34 cellular contexts compared by ENCODE assay signal in genomic region chr18:22507055-22507454, GRCh38.
"Had no signal": no experiment of that assay in that cellular context is flagged by ENCODE, and none has a peak within 500 bp of the region (broad histone marks: within the 10 kb centered on the region; RNA-seq: fewer than 3 reads in every experiment).

No MANE protein-coding gene starts in this region.

- H3K27me3 Mint-ChIP-seq: activated B cell treated with CpG ODN at 0.5 μM for 24 hours; activated CD4-positive, alpha-beta memory T cell treated with anti-CD3 and anti-CD28 coated beads for 36 hours; activated CD4-positive, alpha-beta T cell treated with anti-CD3 and anti-CD28 coated beads, Interleukin-2, amount 10 ng/mL, durations not matched to agents 24 days and 14 days; activated naive CD8-positive, alpha-beta T cell treated with anti-CD3 and anti-CD28 coated beads for 36 hours; activated T-helper 17 cell treated with anti-CD3 and anti-CD28 coated beads, Interleukin-2, amount 50 U/mL, for 72 hours had no signal

- H3K27ac Mint-ChIP-seq: activated B cell treated with CpG ODN at 0.5 μM for 24 hours; activated CD4-positive, alpha-beta memory T cell treated with anti-CD3 and anti-CD28 coated beads for 36 hours; activated CD4-positive, alpha-beta T cell treated with anti-CD3 and anti-CD28 coated beads, Interleukin-2, amount 10 ng/mL, durations not matched to agents 24 days and 14 days; activated CD8-positive, alpha-beta T cell treated with anti-CD3 and anti-CD28 coated beads for 36 hours; activated naive CD4-positive, alpha-beta T cell treated with anti-CD3 and anti-CD28 coated beads for 36 hours; activated naive CD4-positive, alpha-beta T cell treated with anti-CD3 and anti-CD28 coated beads, Interleukin-2, amount 50 U/mL, for 72 hours; activated naive CD8-positive, alpha-beta T cell treated with anti-CD3 and anti-CD28 coated beads for 36 hours; activated T-cell treated with anti-CD3 and anti-CD28 coated beads, Interleukin-2, amount 50 U/mL, for 72 hours; activated T-helper 1 cell treated with anti-CD3 and anti-CD28 coated beads, Interleukin-12 subunit alpha, Interleukin-12 subunit beta, Interleukin-2, Interleukin-4 antibody, amounts not matched to agents 30 ng/mL and 10 ng/mL and 1 ng/mL, durations not matched to agents 14 hours and 24 hours and 36 hours; activated T-helper 17 cell treated with anti-CD3 and anti-CD28 coated beads, Interleukin-2, amount 50 U/mL, for 72 hours; brain; T-helper 1 cell treated with Interleukin-12 subunit alpha and Interleukin-12 subunit beta and Interleukin-4 antibody, amounts not matched to agents 30 μg/mL and 1 μg/mL, for 36 hours; T-helper 2 cell treated with Interferon-gamma antibody and Interleukin-4, amounts not matched to agents 5 μg/mL and 100 μg/mL, for 36 hours had no signal

- H3K4me3 ChIP-seq: ascending aorta, breast epithelium had no signal

- H3K4me1 ChIP-seq: ascending aorta, breast epithelium had no signal

- H3K9me3 ChIP-seq: ascending aorta, breast epithelium had no signal

- H3K27ac ChIP-seq: ascending aorta, breast epithelium, VCaP had no signal

- H3K4me3 Mint-ChIP-seq: activated B cell treated with CpG ODN at 0.5 μM for 24 hours; activated CD4-positive, alpha-beta memory T cell treated with anti-CD3 and anti-CD28 coated beads for 36 hours; activated CD4-positive, alpha-beta T cell treated with anti-CD3 and anti-CD28 coated beads, Interleukin-2, amount 10 ng/mL, durations not matched to agents 24 days and 14 days; activated CD8-positive, alpha-beta T cell treated with anti-CD3 and anti-CD28 coated beads for 36 hours; activated naive CD4-positive, alpha-beta T cell treated with anti-CD3 and anti-CD28 coated beads for 36 hours; activated naive CD8-positive, alpha-beta T cell treated with anti-CD3 and anti-CD28 coated beads for 36 hours; activated T-cell treated with anti-CD3 and anti-CD28 coated beads, Interleukin-2, amount 50 U/mL, for 4 hours; activated T-cell treated with anti-CD3 and anti-CD28 coated beads, Interleukin-2, amount 50 U/mL, for 72 hours; activated T-helper 1 cell treated with anti-CD3 and anti-CD28 coated beads, Interleukin-12 subunit alpha, Interleukin-12 subunit beta, Interleukin-2, Interleukin-4 antibody, amounts not matched to agents 30 ng/mL and 10 ng/mL and 1 ng/mL, durations not matched to agents 14 hours and 24 hours and 36 hours; activated T-helper 17 cell treated with anti-CD3 and anti-CD28 coated beads, Interleukin-2, amount 50 U/mL, for 72 hours; brain; T-helper 1 cell treated with Interleukin-12 subunit alpha and Interleukin-12 subunit beta and Interleukin-4 antibody, amounts not matched to agents 30 μg/mL and 1 μg/mL, for 36 hours; T-helper 2 cell treated with Interferon-gamma antibody and Interleukin-4, amounts not matched to agents 5 μg/mL and 100 μg/mL, for 36 hours had no signal

- DNase-seq: activated B cell treated with CpG ODN at 0.5 μM for 24 hours; activated CD4-positive, alpha-beta memory T cell treated with anti-CD3 and anti-CD28 coated beads for 36 hours; activated CD4-positive, alpha-beta T cell treated with anti-CD3 and anti-CD28 coated beads for 4 hours; activated CD4-positive, alpha-beta T cell treated with anti-CD3 and anti-CD28 coated beads, Interleukin-2, amount 10 ng/mL, durations not matched to agents 24 days and 14 days; activated CD4-positive, alpha-beta T cell treated with anti-CD3 and anti-CD28 coated beads, Interleukin-2, amount 50 U/mL, for 1 hour; activated CD4-positive, alpha-beta T cell treated with anti-CD3 and anti-CD28 coated beads, Interleukin-2, amount 50 U/mL, for 4 hours; activated CD4-positive, CD25-positive, alpha-beta regulatory T cell treated with anti-CD3 and anti-CD28 coated beads, Interleukin-2, amount 50 U/mL, for 72 hours; activated CD8-positive, alpha-beta memory T cell treated with anti-CD3 and anti-CD28 coated beads, Interleukin-2, amount 50 U/mL, for 4 hours; activated CD8-positive, alpha-beta T cell treated with anti-CD3 and anti-CD28 coated beads for 36 hours; activated effector memory CD4-positive, alpha-beta T cell treated with anti-CD3 and anti-CD28 coated beads, Interleukin-2, amount 50 U/mL, for 16 hours; activated gamma-delta T cell treated with Interleukin-2 at 50 U/mL for 16 hours; activated naive CD4-positive, alpha-beta T cell; activated naive CD4-positive, alpha-beta T cell treated with anti-CD3 and anti-CD28 coated beads for 36 hours; activated naive CD4-positive, alpha-beta T cell treated with anti-CD3 and anti-CD28 coated beads, Interleukin-2, amount 50 U/mL, for 16 hours; activated naive CD8-positive, alpha-beta T cell treated with anti-CD3 and anti-CD28 coated beads for 36 hours; activated T-cell treated with anti-CD3 and anti-CD28 coated beads for 4 hours; activated T-cell treated with anti-CD3 and anti-CD28 coated beads, Interleukin-2, amount 50 U/mL, for 1 hour; activated T-cell treated with anti-CD3 and anti-CD28 coated beads, Interleukin-2, amount 50 U/mL, for 4 hours; activated T-cell treated with anti-CD3 and anti-CD28 coated beads, Interleukin-2, amount 50 U/mL, for 72 hours; amygdala; anterior cingulate cortex; central memory CD4-positive, alpha-beta T cell; T-helper 1 cell; T-helper 2 cell; T-helper 9 cell had no signal

- H3K9me3 Mint-ChIP-seq: activated CD4-positive, alpha-beta memory T cell treated with anti-CD3 and anti-CD28 coated beads for 36 hours; activated CD4-positive, alpha-beta T cell treated with anti-CD3 and anti-CD28 coated beads, Interleukin-2, amount 10 ng/mL, durations not matched to agents 24 days and 14 days; activated CD8-positive, alpha-beta T cell treated with anti-CD3 and anti-CD28 coated beads for 36 hours; activated naive CD8-positive, alpha-beta T cell treated with anti-CD3 and anti-CD28 coated beads for 36 hours; activated T-cell treated with anti-CD3 and anti-CD28 coated beads, Interleukin-2, amount 50 U/mL, for 72 hours; activated T-helper 1 cell treated with anti-CD3 and anti-CD28 coated beads, Interleukin-12 subunit alpha, Interleukin-12 subunit beta, Interleukin-2, Interleukin-4 antibody, amounts not matched to agents 30 ng/mL and 10 ng/mL and 1 ng/mL, durations not matched to agents 14 hours and 24 hours and 36 hours; activated T-helper 17 cell treated with anti-CD3 and anti-CD28 coated beads, Interleukin-2, amount 50 U/mL, for 72 hours; brain; T-helper 1 cell treated with Interleukin-12 subunit alpha and Interleukin-12 subunit beta and Interleukin-4 antibody, amounts not matched to agents 30 μg/mL and 1 μg/mL, for 36 hours; T-helper 2 cell treated with Interferon-gamma antibody and Interleukin-4, amounts not matched to agents 5 μg/mL and 100 μg/mL, for 36 hours had no signal

- H3K27me3 ChIP-seq: ascending aorta, breast epithelium had no signal

- H3K4me1 Mint-ChIP-seq: activated B cell treated with CpG ODN at 0.5 μM for 24 hours; activated CD4-positive, alpha-beta T cell treated with anti-CD3 and anti-CD28 coated beads, Interleukin-2, amount 10 ng/mL, durations not matched to agents 24 days and 14 days; activated naive CD8-positive, alpha-beta T cell treated with anti-CD3 and anti-CD28 coated beads for 36 hours; activated T-helper 17 cell treated with anti-CD3 and anti-CD28 coated beads, Interleukin-2, amount 50 U/mL, for 72 hours; brain had no signal

- H3K36me3 Mint-ChIP-seq: activated CD4-positive, alpha-beta memory T cell treated with anti-CD3 and anti-CD28 coated beads for 36 hours; activated naive CD4-positive, alpha-beta T cell treated with anti-CD3 and anti-CD28 coated beads, Interleukin-2, amount 50 U/mL, for 72 hours; activated naive CD8-positive, alpha-beta T cell treated with anti-CD3 and anti-CD28 coated beads for 36 hours; brain had no signal

- ATAC-seq: activated CD8-positive, alpha-beta T cell treated with anti-CD3 and anti-CD28 coated beads for 36 hours; activated naive CD4-positive, alpha-beta T cell treated with anti-CD3 and anti-CD28 coated beads, Interleukin-2, amount 50 U/mL, for 72 hours; activated T-cell treated with anti-CD3 and anti-CD28 coated beads, Interleukin-2, amount 50 U/mL, for 4 hours; activated T-cell treated with anti-CD3 and anti-CD28 coated beads, Interleukin-2, amount 50 U/mL, for 72 hours; activated T-helper 17 cell treated with anti-CD3 and anti-CD28 coated beads, Interleukin-2, amount 50 U/mL, for 72 hours had no signal

- H3K36me3 ChIP-seq: ascending aorta, breast epithelium had no signal
